1 cellular context compared by ENCODE assay signal in the genomic region with DNA sequence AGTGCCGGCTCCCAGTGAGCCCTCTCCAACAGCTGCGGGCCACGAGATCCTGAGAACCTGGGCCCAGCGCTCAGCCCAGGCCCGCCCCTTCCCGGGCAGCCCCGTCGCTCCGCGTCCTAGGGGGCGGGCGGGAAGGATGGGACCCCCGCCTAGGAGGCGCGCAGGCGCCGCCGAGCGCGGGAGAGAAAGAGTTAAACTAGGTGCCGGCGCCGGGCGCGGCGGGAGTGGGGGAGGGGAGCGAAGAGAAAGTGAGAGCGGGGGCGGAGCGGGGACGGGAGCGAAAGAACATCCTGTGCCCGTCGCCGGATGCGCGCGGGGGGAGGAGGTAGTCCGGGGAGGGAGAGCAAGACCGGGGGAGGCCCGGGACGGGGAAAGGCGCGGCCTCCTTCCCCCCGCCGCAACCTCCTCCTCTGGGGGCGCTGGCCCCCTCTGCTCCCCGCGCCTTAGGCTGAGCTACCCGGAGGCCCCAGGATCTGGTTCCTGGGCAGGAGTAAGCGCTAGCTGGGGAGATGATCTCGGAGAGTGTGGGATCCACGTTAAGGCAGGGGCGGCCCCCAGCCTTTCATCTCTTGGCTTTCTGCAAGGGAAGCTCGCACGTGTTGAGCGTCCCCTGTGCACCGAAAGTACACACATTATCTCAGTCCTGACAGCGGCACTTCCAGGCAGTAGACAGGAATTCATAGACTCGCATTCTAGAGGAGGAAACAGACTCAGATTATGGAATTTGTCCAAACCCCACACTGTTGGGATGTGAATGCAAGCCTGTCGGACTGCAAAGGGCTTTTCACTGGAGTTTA.
A peak's percentile ranks its signal among the peaks of the same experiment; 100 is the strongest.
TF ChIP-seq lines count a peak whose summit lies in the region.

No MANE protein-coding gene starts in this region.

TF ChIP-seq in K562, 482 proteins besides CTCF, POLR2A, EP300 and RAD21 (continued from another document and continues in another):
- TF ChIP-seq, protein P1, sequence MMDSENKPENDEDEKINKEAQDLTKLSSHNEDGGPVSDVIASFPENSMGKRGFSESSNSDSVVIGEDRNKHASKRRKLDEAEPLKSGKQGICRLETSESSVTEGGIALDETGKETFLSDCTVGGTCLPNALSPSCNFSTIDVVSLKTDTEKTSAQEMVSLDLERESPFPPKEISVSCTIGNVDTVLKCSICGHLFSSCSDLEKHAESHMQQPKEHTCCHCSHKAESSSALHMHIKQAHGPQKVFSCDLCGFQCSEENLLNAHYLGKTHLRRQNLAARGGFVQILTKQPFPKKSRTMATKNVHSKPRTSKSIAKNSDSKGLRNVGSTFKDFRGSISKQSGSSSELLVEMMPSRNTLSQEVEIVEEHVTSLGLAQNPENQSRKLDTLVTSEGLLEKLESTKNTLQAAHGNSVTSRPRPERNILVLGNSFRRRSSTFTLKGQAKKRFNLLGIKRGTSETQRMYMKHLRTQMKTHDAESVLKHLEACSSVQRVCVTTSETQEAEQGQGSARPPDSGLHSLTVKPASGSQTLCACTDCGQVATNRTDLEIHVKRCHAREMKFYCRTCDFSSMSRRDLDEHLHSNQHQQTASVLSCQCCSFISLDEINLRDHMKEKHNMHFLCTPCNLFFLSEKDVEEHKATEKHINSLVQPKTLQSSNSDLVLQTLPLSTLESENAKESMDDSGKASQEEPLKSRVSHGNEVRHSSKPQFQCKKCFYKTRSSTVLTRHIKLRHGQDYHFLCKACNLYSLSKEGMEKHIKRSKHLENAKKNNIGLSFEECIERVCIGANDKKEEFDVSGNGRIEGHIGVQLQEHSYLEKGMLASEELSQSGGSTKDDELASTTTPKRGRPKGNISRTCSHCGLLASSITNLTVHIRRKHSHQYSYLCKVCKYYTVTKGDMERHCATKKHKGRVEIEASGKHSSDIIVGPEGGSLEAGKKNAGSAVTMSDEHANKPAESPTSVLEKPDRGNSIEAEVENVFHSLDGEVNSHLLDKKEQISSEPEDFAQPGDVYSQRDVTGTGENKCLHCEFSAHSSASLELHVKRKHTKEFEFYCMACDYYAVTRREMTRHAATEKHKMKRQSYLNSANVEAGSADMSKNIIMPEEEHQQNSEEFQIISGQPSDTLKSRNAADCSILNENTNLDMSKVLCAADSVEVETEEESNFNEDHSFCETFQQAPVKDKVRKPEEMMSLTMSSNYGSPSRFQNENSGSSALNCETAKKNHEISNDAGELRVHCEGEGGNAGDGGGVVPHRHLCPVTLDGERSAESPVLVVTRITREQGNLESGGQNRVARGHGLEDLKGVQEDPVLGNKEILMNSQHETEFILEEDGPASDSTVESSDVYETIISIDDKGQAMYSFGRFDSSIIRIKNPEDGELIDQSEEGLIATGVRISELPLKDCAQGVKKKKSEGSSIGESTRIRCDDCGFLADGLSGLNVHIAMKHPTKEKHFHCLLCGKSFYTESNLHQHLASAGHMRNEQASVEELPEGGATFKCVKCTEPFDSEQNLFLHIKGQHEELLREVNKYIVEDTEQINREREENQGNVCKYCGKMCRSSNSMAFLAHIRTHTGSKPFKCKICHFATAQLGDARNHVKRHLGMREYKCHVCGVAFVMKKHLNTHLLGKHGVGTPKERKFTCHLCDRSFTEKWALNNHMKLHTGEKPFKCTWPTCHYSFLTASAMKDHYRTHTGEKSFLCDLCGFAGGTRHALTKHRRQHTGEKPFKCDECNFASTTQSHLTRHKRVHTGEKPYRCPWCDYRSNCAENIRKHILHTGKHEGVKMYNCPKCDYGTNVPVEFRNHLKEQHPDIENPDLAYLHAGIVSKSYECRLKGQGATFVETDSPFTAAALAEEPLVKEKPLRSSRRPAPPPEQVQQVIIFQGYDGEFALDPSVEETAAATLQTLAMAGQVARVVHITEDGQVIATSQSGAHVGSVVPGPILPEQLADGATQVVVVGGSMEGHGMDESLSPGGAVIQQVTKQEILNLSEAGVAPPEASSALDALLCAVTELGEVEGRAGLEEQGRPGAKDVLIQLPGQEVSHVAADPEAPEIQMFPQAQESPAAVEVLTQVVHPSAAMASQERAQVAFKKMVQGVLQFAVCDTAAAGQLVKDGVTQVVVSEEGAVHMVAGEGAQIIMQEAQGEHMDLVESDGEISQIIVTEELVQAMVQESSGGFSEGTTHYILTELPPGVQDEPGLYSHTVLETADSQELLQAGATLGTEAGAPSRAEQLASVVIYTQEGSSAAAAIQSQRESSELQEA (IDR thresholded peaks at IDR 0.05; ENCODE audit: low read depth) = no peak
- TF ChIP-seq MYC (IDR thresholded peaks at IDR 0.05; ENCODE audit: low read depth, low read length) = peak; percentile 92
- TF ChIP-seq MYC (CRISPR knock-in tag; IDR thresholded peaks at IDR 0.05; ENCODE audit: borderline replicate concordance, low read depth) = 0 out of 2 replicates have a peak, but pooled peaks have one; percentile 60
- no peak for TF ChIP-seq RBM15 (IDR thresholded peaks at IDR 0.05; ENCODE audit: insufficient read depth, low read length)
- TF ChIP-seq OTX1 (CRISPR knock-in tag; IDR thresholded peaks at IDR 0.05) = no peak
- TF ChIP-seq, protein P2, sequence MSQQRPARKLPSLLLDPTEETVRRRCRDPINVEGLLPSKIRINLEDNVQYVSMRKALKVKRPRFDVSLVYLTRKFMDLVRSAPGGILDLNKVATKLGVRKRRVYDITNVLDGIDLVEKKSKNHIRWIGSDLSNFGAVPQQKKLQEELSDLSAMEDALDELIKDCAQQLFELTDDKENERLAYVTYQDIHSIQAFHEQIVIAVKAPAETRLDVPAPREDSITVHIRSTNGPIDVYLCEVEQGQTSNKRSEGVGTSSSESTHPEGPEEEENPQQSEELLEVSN (IDR thresholded peaks at IDR 0.05; ENCODE audit: borderline replicate concordance in 1 of 2, extremely low read depth in 1 of 2, insufficient read depth in 1 of 2, insufficient read length in 1 of 2, low read depth in 1 of 2, low read length in 1 of 2, poor library complexity in 1 of 2, severe bottlenecking in 1 of 2) = peak; percentile 59 to 81
- TF ChIP-seq RBM25 (IDR thresholded peaks at IDR 0.05; ENCODE audit: low read depth, low read length, severe bottlenecking) = no peak
- peak; percentile 88 for TF ChIP-seq POLR2G (IDR thresholded peaks at IDR 0.05; ENCODE audit: low read depth, low read length)
- peak; percentile 31; the same call in 1 of the 2 replicates for TF ChIP-seq LARP7 (IDR thresholded peaks at IDR 0.05)
- TF ChIP-seq ELF1 (tag; IDR thresholded peaks at IDR 0.05) = no peak
- TF ChIP-seq NCOR1 (IDR thresholded peaks at IDR 0.05) = peak; percentile 86
- TF ChIP-seq ZBTB7A (IDR thresholded peaks at IDR 0.05; ENCODE audit: borderline replicate concordance, control insufficient read depth, low read depth, low read length) = peak; percentile 96; the same call in 1 of the 2 replicates
- peak; percentile 57 to 69; a peak in 2 of 4 replicates for TF ChIP-seq FOXK2 (conservative IDR thresholded peaks at IDR 0.05 in 1 of 2, IDR thresholded peaks at IDR 0.05 in 1 of 2; ENCODE audit: low read depth in 2 of 2)
- TF ChIP-seq NCOA4 (IDR thresholded peaks at IDR 0.05; ENCODE audit: partially characterized antibody) = no peak
- TF ChIP-seq GATAD2B (IDR thresholded peaks at IDR 0.05; ENCODE audit: borderline replicate concordance) = 0 out of 2 replicates have a peak, but pooled peaks have one; percentile 60
- TF ChIP-seq COPS2 (conservative IDR thresholded peaks at IDR 0.05) = no peak
- TF ChIP-seq, protein P3, sequence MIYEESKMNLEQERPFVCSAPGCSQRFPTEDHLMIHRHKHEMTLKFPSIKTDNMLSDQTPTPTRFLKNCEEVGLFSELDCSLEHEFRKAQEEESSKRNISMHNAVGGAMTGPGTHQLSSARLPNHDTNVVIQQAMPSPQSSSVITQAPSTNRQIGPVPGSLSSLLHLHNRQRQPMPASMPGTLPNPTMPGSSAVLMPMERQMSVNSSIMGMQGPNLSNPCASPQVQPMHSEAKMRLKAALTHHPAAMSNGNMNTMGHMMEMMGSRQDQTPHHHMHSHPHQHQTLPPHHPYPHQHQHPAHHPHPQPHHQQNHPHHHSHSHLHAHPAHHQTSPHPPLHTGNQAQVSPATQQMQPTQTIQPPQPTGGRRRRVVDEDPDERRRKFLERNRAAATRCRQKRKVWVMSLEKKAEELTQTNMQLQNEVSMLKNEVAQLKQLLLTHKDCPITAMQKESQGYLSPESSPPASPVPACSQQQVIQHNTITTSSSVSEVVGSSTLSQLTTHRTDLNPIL (CRISPR knock-in tag; IDR thresholded peaks at IDR 0.05) = no peak
- TF ChIP-seq SREBF2 (CRISPR knock-in tag; IDR thresholded peaks at IDR 0.05) = no peak
- TF ChIP-seq ARHGAP35 (IDR thresholded peaks at IDR 0.05; ENCODE audit: partially characterized antibody) = no peak
- no peak for TF ChIP-seq ZNF23 (CRISPR knock-in tag; IDR thresholded peaks at IDR 0.05)
- TF ChIP-seq MECOM (CRISPR knock-in tag; IDR thresholded peaks at IDR 0.05) = peak; percentile 72; the same call in 1 of the 2 replicates
- no peak for TF ChIP-seq SETDB1 (IDR thresholded peaks at IDR 0.05; ENCODE audit: low read length)
- peak; percentile 95 for TF ChIP-seq HMGN3 (IDR thresholded peaks at IDR 0.05; ENCODE audit: borderline replicate concordance, extremely low read depth, insufficient read length, low read depth, low read length)
- 0 out of 2 replicates have a peak, but pooled peaks have one; percentile 18 for TF ChIP-seq DIDO1 (tag; IDR thresholded peaks at IDR 0.05; ENCODE audit: low read depth)
- TF ChIP-seq MCM2 (IDR thresholded peaks at IDR 0.05; ENCODE audit: low read depth) = no peak
- TF ChIP-seq, protein P4, sequence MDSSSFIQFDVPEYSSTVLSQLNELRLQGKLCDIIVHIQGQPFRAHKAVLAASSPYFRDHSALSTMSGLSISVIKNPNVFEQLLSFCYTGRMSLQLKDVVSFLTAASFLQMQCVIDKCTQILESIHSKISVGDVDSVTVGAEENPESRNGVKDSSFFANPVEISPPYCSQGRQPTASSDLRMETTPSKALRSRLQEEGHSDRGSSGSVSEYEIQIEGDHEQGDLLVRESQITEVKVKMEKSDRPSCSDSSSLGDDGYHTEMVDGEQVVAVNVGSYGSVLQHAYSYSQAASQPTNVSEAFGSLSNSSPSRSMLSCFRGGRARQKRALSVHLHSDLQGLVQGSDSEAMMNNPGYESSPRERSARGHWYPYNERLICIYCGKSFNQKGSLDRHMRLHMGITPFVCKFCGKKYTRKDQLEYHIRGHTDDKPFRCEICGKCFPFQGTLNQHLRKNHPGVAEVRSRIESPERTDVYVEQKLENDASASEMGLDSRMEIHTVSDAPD (CRISPR knock-in tag; IDR thresholded peaks at IDR 0.05) = 0 out of 2 replicates have a peak, but pooled peaks have one; percentile 10
- peak; percentile 67 for TF ChIP-seq CHD2 (IDR thresholded peaks at IDR 0.05; ENCODE audit: low read depth, low read length)
- TF ChIP-seq, protein P5, sequence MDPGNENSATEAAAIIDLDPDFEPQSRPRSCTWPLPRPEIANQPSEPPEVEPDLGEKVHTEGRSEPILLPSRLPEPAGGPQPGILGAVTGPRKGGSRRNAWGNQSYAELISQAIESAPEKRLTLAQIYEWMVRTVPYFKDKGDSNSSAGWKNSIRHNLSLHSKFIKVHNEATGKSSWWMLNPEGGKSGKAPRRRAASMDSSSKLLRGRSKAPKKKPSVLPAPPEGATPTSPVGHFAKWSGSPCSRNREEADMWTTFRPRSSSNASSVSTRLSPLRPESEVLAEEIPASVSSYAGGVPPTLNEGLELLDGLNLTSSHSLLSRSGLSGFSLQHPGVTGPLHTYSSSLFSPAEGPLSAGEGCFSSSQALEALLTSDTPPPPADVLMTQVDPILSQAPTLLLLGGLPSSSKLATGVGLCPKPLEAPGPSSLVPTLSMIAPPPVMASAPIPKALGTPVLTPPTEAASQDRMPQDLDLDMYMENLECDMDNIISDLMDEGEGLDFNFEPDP (CRISPR knock-in tag; IDR thresholded peaks at IDR 0.05) = no peak
- TF ChIP-seq, protein P6, sequence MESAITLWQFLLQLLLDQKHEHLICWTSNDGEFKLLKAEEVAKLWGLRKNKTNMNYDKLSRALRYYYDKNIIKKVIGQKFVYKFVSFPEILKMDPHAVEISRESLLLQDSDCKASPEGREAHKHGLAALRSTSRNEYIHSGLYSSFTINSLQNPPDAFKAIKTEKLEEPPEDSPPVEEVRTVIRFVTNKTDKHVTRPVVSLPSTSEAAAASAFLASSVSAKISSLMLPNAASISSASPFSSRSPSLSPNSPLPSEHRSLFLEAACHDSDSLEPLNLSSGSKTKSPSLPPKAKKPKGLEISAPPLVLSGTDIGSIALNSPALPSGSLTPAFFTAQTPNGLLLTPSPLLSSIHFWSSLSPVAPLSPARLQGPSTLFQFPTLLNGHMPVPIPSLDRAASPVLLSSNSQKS (CRISPR knock-in tag; IDR thresholded peaks at IDR 0.05) = no peak
- TF ChIP-seq NR4A1 (CRISPR knock-in tag; IDR thresholded peaks at IDR 0.05) = no peak
- no peak for TF ChIP-seq NR4A1 (tag; IDR thresholded peaks at IDR 0.05)
- TF ChIP-seq PTBP1 (IDR thresholded peaks at IDR 0.05; ENCODE audit: low read depth, low read length) = no peak
- TF ChIP-seq, protein P7, sequence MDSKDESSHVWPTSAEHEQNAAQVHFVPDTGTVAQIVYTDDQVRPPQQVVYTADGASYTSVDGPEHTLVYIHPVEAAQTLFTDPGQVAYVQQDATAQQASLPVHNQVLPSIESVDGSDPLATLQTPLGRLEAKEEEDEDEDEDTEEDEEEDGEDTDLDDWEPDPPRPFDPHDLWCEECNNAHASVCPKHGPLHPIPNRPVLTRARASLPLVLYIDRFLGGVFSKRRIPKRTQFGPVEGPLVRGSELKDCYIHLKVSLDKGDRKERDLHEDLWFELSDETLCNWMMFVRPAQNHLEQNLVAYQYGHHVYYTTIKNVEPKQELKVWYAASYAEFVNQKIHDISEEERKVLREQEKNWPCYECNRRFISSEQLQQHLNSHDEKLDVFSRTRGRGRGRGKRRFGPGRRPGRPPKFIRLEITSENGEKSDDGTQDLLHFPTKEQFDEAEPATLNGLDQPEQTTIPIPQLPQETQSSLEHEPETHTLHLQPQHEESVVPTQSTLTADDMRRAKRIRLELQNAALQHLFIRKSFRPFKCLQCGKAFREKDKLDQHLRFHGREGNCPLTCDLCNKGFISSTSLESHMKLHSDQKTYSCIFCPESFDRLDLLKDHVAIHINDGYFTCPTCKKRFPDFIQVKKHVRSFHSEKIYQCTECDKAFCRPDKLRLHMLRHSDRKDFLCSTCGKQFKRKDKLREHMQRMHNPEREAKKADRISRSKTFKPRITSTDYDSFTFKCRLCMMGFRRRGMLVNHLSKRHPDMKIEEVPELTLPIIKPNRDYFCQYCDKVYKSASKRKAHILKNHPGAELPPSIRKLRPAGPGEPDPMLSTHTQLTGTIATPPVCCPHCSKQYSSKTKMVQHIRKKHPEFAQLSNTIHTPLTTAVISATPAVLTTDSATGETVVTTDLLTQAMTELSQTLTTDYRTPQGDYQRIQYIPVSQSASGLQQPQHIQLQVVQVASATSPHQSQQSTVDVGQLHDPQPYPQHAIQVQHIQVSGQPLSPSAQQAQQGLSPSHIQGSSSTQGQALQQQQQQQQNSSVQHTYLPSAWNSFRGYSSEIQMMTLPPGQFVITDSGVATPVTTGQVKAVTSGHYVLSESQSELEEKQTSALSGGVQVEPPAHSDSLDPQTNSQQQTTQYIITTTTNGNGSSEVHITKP (IDR thresholded peaks at IDR 0.05; ENCODE audit: partially characterized antibody) = peak; percentile 76
- TF ChIP-seq, protein P8, sequence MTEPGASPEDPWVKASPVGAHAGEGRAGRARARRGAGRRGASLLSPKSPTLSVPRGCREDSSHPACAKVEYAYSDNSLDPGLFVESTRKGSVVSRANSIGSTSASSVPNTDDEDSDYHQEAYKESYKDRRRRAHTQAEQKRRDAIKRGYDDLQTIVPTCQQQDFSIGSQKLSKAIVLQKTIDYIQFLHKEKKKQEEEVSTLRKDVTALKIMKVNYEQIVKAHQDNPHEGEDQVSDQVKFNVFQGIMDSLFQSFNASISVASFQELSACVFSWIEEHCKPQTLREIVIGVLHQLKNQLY (CRISPR knock-in tag; conservative IDR thresholded peaks at IDR 0.05) = peak in 1 of 2 experiments; percentile 53; a peak in 1 of 4 replicates
- TF ChIP-seq ZNF174 (CRISPR knock-in tag; IDR thresholded peaks at IDR 0.05) = no peak
- TF ChIP-seq TSC22D4 (tag; IDR thresholded peaks at IDR 0.05) = no peak
- TF ChIP-seq RAD51 (IDR thresholded peaks at IDR 0.05; ENCODE audit: borderline replicate concordance, low read depth) = no peak; the same call in 1 of the 2 replicates
